In the genomic region with DNA sequence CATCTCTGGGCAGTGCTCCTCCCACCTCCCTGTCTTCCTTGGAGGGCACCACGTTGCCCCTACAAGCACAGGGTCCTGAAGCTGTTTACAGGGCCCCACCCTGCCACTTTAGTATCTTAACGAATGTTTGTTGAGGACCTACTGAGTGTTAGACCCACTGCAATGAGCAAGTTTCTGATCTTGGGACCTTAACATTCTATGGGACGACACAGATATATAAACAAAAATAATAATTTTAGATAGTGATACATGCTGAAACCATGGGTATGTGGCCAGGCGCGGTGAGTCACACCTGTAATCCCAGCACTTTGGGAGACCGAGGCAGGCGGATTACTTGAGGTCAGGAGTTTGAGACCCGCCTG, we compare ENCODE assay signal across 8 cellular contexts. TPM values are rescaled to one million over a fixed set of nuclear protein-coding genes. Genes with fewer than 3 reads are reported as not detected.
DNase-seq lines count a peak whose midpoint lies in the region; ATAC-seq and TF ChIP-seq lines count a peak whose summit lies in the region.

No MANE protein-coding gene starts in this region.

- peak overlapping the region; percentile 88 for H3K4me3 Mint-ChIP-seq in activated naive CD4-positive, alpha-beta T cell treated with anti-CD3 and anti-CD28 coated beads for 36 hours

- H3K27me3 Mint-ChIP-seq in activated naive CD4-positive, alpha-beta T cell treated with anti-CD3 and anti-CD28 coated beads for 36 hours (ENCODE audit: low read depth): peaks cover 2% of the 10 kb centered on the region

- TF ChIP-seq POLR2A in transverse colon (IDR thresholded peaks at IDR 0.05): no peak

- peaks cover 42% of the 10 kb centered on the region for H3K4me1 Mint-ChIP-seq in activated naive CD4-positive, alpha-beta T cell treated with anti-CD3 and anti-CD28 coated beads for 36 hours (ENCODE audit: low read depth)

- in situ Hi-C loops in astrocyte of the cerebellum (cut with HindIII; ENCODE audit: low sequenced_read_pairs): no loop called here
- in situ Hi-C loops in transverse colon (cut with MboI; ENCODE audit: low pct_ligation_motif_present in 1 of 4, low pct_unique_long_range_greater_than_20kb in 1 of 4, low sequenced_read_pairs in 3 of 4): no loop called here

- 65 to 74% methylated on average over 8 of the region's 8 CpGs for WGBS in transverse colon (ENCODE audit: low coverage in 1 of 2), 2 donors

- peak overlapping the region; percentile 98 for H3K27ac Mint-ChIP-seq in activated naive CD4-positive, alpha-beta T cell treated with anti-CD3 and anti-CD28 coated beads for 36 hours

- H3K36me3 Mint-ChIP-seq in activated naive CD4-positive, alpha-beta T cell treated with anti-CD3 and anti-CD28 coated beads for 36 hours (ENCODE audit: low read depth): peaks cover 10% of the 10 kb centered on the region

- no peaks in the 10 kb centered on the region for H3K9me3 Mint-ChIP-seq in activated naive CD4-positive, alpha-beta T cell treated with anti-CD3 and anti-CD28 coated beads for 36 hours

- TF ChIP-seq CTCF in astrocyte of the cerebellum (IDR thresholded peaks at IDR 0.05; ENCODE audit: low read depth, low read length, missing control alignments) (no peak), lower lobe of right lung (IDR thresholded peaks at IDR 0.05) (no peak), transverse colon (IDR thresholded peaks at IDR 0.05) (no peak)

- H3K4me1 ChIP-seq in lower lobe of right lung (peaks cover 33% of the 10 kb centered on the region), transverse colon (peaks cover 20 to 45% (median 31%) of the 10 kb centered on the region in 4 donors)

- H3K9me3 ChIP-seq in lower lobe of right lung (no peaks in the 10 kb centered on the region), transverse colon (no peaks in the 10 kb centered on the region)

- H3K4me3 ChIP-seq in astrocyte of the cerebellum (ENCODE audit: low read depth, low read length) (peak overlapping the region; percentile 54), lower lobe of right lung (peak overlapping the region; percentile 80), transverse colon (peak overlapping the region in 3 of 4 donors; percentile 46 to 80 (median 69))

- CTCF ChIA-PET in activated naive CD4-positive, alpha-beta T cell treated with anti-CD3 and anti-CD28 coated beads for 36 hours (lab: Charles Lee): interaction anchor here (1.0 to 2.3 kb wide), 2 partner anchors 17 to 38 kb away, joined by 3 to 7 read pairs; partner anchors contain the start of gene SCAMP3

- no peak for TF ChIP-seq EP300 in transverse colon (IDR thresholded peaks at IDR 0.05; ENCODE audit: low read depth)

- H3K36me3 ChIP-seq in lower lobe of right lung: peaks cover 9% of the 10 kb centered on the region
- no peaks in the 10 kb centered on the region for H3K36me3 ChIP-seq in transverse colon

- peak overlapping the region; percentile 93 for H3K27ac ChIP-seq in lower lobe of right lung
- H3K27ac ChIP-seq in transverse colon: peak overlapping the region; percentile 90 to 97 (median 94)

- intact Hi-C loops in activated naive CD4-positive, alpha-beta T cell treated with anti-CD3 and anti-CD28 coated beads for 36 hours (cut with micrococcal nuclease): loop anchor here (2.0 kb wide), 1 partner anchor 444 kb away; the partner anchor contains the start of genes DAP3 and YY1AP1
- intact Hi-C loops in lower lobe of right lung (cut with DNase I) (no loop called here), transverse colon (cut with DNase I; ENCODE audit: low total_unique reads) (no loop called here)

- H3K27me3 ChIP-seq in lower lobe of right lung (ENCODE audit: low read depth) (no peaks in the 10 kb centered on the region), transverse colon (no peaks in the 10 kb centered on the region)

- no peak for DNase-seq in activated naive CD4-positive, alpha-beta T cell treated with anti-CD3 and anti-CD28 coated beads for 36 hours
- DNase-seq in activated naive CD4-positive, alpha-beta T cell treated with Interleukin-2 at 50 U/mL for 16 hours: no peak
- no peak for DNase-seq in astrocyte of the cerebellum (ENCODE audit: low read depth)
- DNase-seq in lower lobe of right lung: no peak
- no peak for DNase-seq in transverse colon
- DNase-seq in RKO (ENCODE audit: low spot score): no peak
- DNase-seq in NCI-H1417 treated with DMSO at 0.1 percent for 48 hours (lab: John Stamatoyannopoulos, UW): no peak

- no peak for ATAC-seq in lower lobe of right lung
- no peak for ATAC-seq in HG03378 (IDR thresholded peaks at IDR 0.05; ENCODE audit: unreplicated experiment)

RNA-seq across cellular contexts. Expression of gene ENTREP3, which starts 10.1 kb away (rescaled TPM):
- total RNA-seq in activated naive CD4-positive, alpha-beta T cell treated with anti-CD3 and anti-CD28 coated beads for 36 hours: 10 to 100 TPM; 32.1 to 32.8 TPM
- total RNA-seq in lower lobe of right lung: 22.9 TPM
- 10 to 100 TPM in 3 of 4 donors, 1 to 10 TPM in 1; 9.0 to 21.9 (median 15.7) TPM for total RNA-seq in transverse colon

RNA-seq across cellular contexts. Expression of gene SCAMP3, which starts 17.0 kb away (rescaled TPM):
- total RNA-seq in activated naive CD4-positive, alpha-beta T cell treated with anti-CD3 and anti-CD28 coated beads for 36 hours: 10 to 100 TPM; 80.3 to 82.9 TPM
- total RNA-seq in lower lobe of right lung (70.2 TPM), transverse colon (10 to 100 TPM in 3 of 4 donors, 1 to 10 TPM in 1; 7.8 to 61.3 (median 35.2) TPM)

RNA-seq across cellular contexts. Expression of gene CLK2, which starts 28.2 kb away (rescaled TPM):
- total RNA-seq in activated naive CD4-positive, alpha-beta T cell treated with anti-CD3 and anti-CD28 coated beads for 36 hours: 10 to 100 TPM; 52.6 to 54.5 TPM
- total RNA-seq in lower lobe of right lung (51.1 TPM), transverse colon (10 to 100 TPM; 31.9 to 92.9 (median 51.5) TPM)

RNA-seq across cellular contexts. Expression of gene HCN3, which starts 32.1 kb away (rescaled TPM):
- total RNA-seq in activated naive CD4-positive, alpha-beta T cell treated with anti-CD3 and anti-CD28 coated beads for 36 hours: 1 to 10 TPM in 1 of 2 experiments, under 1 TPM in 1; 0.79 to 1.6 TPM
- total RNA-seq in lower lobe of right lung (4.2 TPM), transverse colon (10 to 100 TPM; 13.0 to 34.0 (median 22.2) TPM)

RNA-seq across cellular contexts. Expression of gene MTX1, which starts 36.6 kb away (rescaled TPM):
- total RNA-seq in activated naive CD4-positive, alpha-beta T cell treated with anti-CD3 and anti-CD28 coated beads for 36 hours: 10 to 100 TPM; 46.8 to 47.4 TPM
- total RNA-seq in lower lobe of right lung (27.9 TPM), transverse colon (10 to 100 TPM; 24.3 to 64.0 (median 46.0) TPM)
